Comparison of ENCODE assay signal across 25 cellular contexts in genomic region chr10:15367296-15367830, GRCh38.
"Had no signal": no experiment of that assay in that cellular context is flagged by ENCODE, and none has a peak within 500 bp of the region (broad histone marks: within the 10 kb centered on the region; RNA-seq: fewer than 3 reads in every experiment).

No MANE protein-coding gene starts in this region.

- H3K9ac ChIP-seq: parathyroid adenoma had no signal

- ATAC-seq: esophagus mucosa; heart right ventricle; mucosa of descending colon; natural killer cell treated with Interleukin-12 subunit alpha and Interleukin-12 subunit beta and Interleukin-15 and Interleukin-18, amount 100 ng/mL, for 72 hours had no signal

- FAIRE-seq: urothelium cell line had no signal

- H2AFZ ChIP-seq: parathyroid adenoma had no signal

- H3K36me3 Mint-ChIP-seq: activated naive CD4-positive, alpha-beta T cell treated with anti-CD3 and anti-CD28 coated beads, Interleukin-2, amount 10 ng/mL, durations not matched to agents 7 days and 5 days; activated naive CD8-positive, alpha-beta T cell treated with anti-CD3 and anti-CD28 coated beads, Interleukin-2, amount 10 ng/mL, durations not matched to agents 7 days and 5 days; natural killer cell treated with Interleukin-12 subunit alpha and Interleukin-12 subunit beta and Interleukin-15 and Interleukin-18, amount 100 ng/mL, for 72 hours had no signal

- H3K9me3 Mint-ChIP-seq: activated naive CD4-positive, alpha-beta T cell treated with anti-CD3 and anti-CD28 coated beads, Interleukin-2, amount 10 ng/mL, durations not matched to agents 7 days and 5 days; activated naive CD8-positive, alpha-beta T cell treated with anti-CD3 and anti-CD28 coated beads, Interleukin-2, amount 10 ng/mL, durations not matched to agents 7 days and 5 days; activated T-helper 1 cell treated with anti-CD3 and anti-CD28 coated beads, Interleukin-12 subunit alpha, Interleukin-12 subunit beta, Interleukin-2, Interleukin-4 antibody, amounts not matched to agents 30 ng/mL and 10 ng/mL and 1 ng/mL, durations not matched to agents 14 hours and 24 hours and 36 hours; natural killer cell treated with Interleukin-12 subunit alpha and Interleukin-12 subunit beta and Interleukin-15 and Interleukin-18, amount 100 ng/mL, for 72 hours had no signal

- H3K4me1 ChIP-seq: parathyroid adenoma, testis had no signal

- H3K36me3 ChIP-seq: ascending aorta, brain microvascular endothelial cell, heart right ventricle, right atrium auricular region, transverse colon had no signal

- H3K27me3 ChIP-seq: ascending aorta, brain microvascular endothelial cell, right atrium auricular region, testis, transverse colon had no signal

- H3K9me3 ChIP-seq: ascending aorta, heart right ventricle, mucosa of descending colon, right atrium auricular region, testis, transverse colon had no signal

- H3K4me3 Mint-ChIP-seq: activated naive CD4-positive, alpha-beta T cell treated with anti-CD3 and anti-CD28 coated beads, Interleukin-2, amount 10 ng/mL, durations not matched to agents 7 days and 5 days; activated naive CD8-positive, alpha-beta T cell treated with anti-CD3 and anti-CD28 coated beads, Interleukin-2, amount 10 ng/mL, durations not matched to agents 7 days and 5 days; activated T-helper 1 cell treated with anti-CD3 and anti-CD28 coated beads, Interleukin-12 subunit alpha, Interleukin-12 subunit beta, Interleukin-2, Interleukin-4 antibody, amounts not matched to agents 30 ng/mL and 10 ng/mL and 1 ng/mL, durations not matched to agents 14 hours and 24 hours and 36 hours; natural killer cell treated with Interleukin-12 subunit alpha and Interleukin-12 subunit beta and Interleukin-15 and Interleukin-18, amount 100 ng/mL, for 72 hours had no signal

- DNase-seq: activated CD4-positive, alpha-beta T cell treated with anti-CD3 and anti-CD28 coated beads for 48 hours; activated CD4-positive, alpha-beta T cell treated with anti-CD3 and anti-CD28 coated beads, Interleukin-2, amount 50 U/mL, for 48 hours; activated CD8-positive, alpha-beta memory T cell treated with anti-CD3 and anti-CD28 coated beads for 24 hours; activated effector memory CD4-positive, alpha-beta T cell treated with anti-CD3 and anti-CD28 coated beads, Interleukin-2, amount 50 U/mL, for 16 hours; activated naive CD4-positive, alpha-beta T cell treated with anti-CD3 and anti-CD28 coated beads, Interleukin-2, amount 10 ng/mL, durations not matched to agents 7 days and 5 days; activated naive CD8-positive, alpha-beta T cell treated with anti-CD3 and anti-CD28 coated beads, Interleukin-2, amount 10 ng/mL, durations not matched to agents 7 days and 5 days; brain microvascular endothelial cell; cortex of kidney; foreskin fibroblast; heart right ventricle; mesenchymal stem cell; mucosa of descending colon; nucleus accumbens; stimulated activated CD4-positive, alpha-beta T cell treated with anti-CD3 and anti-CD28 coated beads, Interleukin-2, amount 100 ng/mL, for 48 hours; stimulated activated naive CD4-positive, alpha-beta T cell treated with Interleukin-2 at 50 U/mL for 16 hours; T-helper 1 cell; testis; transverse colon had no signal

- H3K27ac ChIP-seq: ascending aorta, brain microvascular endothelial cell, heart right ventricle, parathyroid adenoma, right atrium auricular region, testis, transverse colon had no signal

- H3K4me3 ChIP-seq: ascending aorta, heart right ventricle, mucosa of descending colon, right atrium auricular region, testis, transverse colon had no signal

- H3K27ac Mint-ChIP-seq: activated naive CD4-positive, alpha-beta T cell treated with anti-CD3 and anti-CD28 coated beads, Interleukin-2, amount 10 ng/mL, durations not matched to agents 7 days and 5 days; activated naive CD8-positive, alpha-beta T cell treated with anti-CD3 and anti-CD28 coated beads, Interleukin-2, amount 10 ng/mL, durations not matched to agents 7 days and 5 days; activated T-helper 1 cell treated with anti-CD3 and anti-CD28 coated beads, Interleukin-12 subunit alpha, Interleukin-12 subunit beta, Interleukin-2, Interleukin-4 antibody, amounts not matched to agents 30 ng/mL and 10 ng/mL and 1 ng/mL, durations not matched to agents 14 hours and 24 hours and 36 hours; natural killer cell treated with Interleukin-12 subunit alpha and Interleukin-12 subunit beta and Interleukin-15 and Interleukin-18, amount 100 ng/mL, for 72 hours had no signal
